Comparison of ENCODE assay signal across 9 cellular contexts in the genomic region with DNA sequence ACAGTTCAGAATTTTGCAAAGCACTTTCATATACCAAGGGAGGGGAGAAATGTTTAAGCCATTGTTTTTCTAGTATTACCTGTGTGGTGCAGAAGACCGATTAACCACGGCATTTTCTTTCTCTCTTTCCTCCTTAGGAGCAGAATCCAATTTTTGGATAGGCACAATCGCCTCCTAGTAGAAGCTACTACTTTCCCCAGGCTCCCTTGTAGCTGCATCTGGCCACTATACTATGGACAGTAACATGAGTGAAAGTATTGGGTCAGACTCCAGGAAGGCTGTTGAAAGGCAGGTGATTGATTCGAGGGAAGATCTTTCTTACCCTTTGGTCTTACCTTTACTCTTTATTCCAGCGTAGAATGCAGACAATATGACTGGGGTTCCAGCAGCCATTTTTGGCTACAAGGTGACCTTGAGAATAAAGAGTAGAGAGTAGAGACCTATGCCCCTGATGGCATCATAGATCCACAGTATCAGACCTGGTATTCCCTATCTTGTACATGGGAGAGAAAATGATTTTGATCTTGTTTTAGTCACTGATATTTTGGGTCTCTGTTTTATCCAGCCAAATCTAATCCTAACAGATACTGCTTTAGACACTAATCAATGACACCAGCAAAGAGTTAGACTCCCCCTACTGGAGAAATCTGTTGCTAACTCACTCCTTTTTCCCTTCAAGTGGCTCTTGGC.
DNase-seq lines count a peak whose midpoint lies in the region; ATAC-seq and TF ChIP-seq lines count a peak whose summit lies in the region.
"Had no signal": no experiment of that assay in that cellular context is flagged by ENCODE, and none has a peak within 500 bp of the region (broad histone marks: within the 10 kb centered on the region; RNA-seq: fewer than 3 reads in every experiment).

No MANE protein-coding gene starts in this region.

- no peaks in the 10 kb centered on the region for H3K79me2 ChIP-seq in SK-N-SH (ENCODE audit: insufficient read depth)

- H3K9ac ChIP-seq in SK-N-SH: no peak overlapping the region

- 65% methylated on average over 5 of the region's 5 CpGs for WGBS in SK-N-SH (ENCODE audit: low lambda C conversion rate)

- no peaks in the 10 kb centered on the region for H4K20me1 ChIP-seq in SK-N-SH (ENCODE audit: insufficient read depth)

- H3K27ac Mint-ChIP-seq in CD8-positive, alpha-beta memory T cell: peak overlapping the region in 5 of 8 donors; percentile 35 to 79 (median 60)
- H3K27ac Mint-ChIP-seq: T-helper 1 cell treated with Interleukin-12 subunit alpha and Interleukin-12 subunit beta and Interleukin-4 antibody, amounts not matched to agents 30 μg/mL and 1 μg/mL, for 36 hours had no signal

- POLR2A ChIA-PET in CD8-positive, alpha-beta memory T cell (lab: Charles Lee): interaction anchor here (0.6 kb wide), 1 partner anchor 107 kb away, joined by 8 read pairs; a partner anchor contains a TSS
- POLR2A ChIA-PET in SK-N-SH (lab: Yijun Ruan, JAX): no interaction called here

- peaks cover 14 to 20% (median 17%) of the 10 kb centered on the region in 3 donors for H3K4me1 Mint-ChIP-seq in CD8-positive, alpha-beta memory T cell

- H3K4me3 Mint-ChIP-seq in CD8-positive, alpha-beta memory T cell: no peak overlapping the region
- H3K4me3 Mint-ChIP-seq: T-helper 1 cell treated with Interleukin-12 subunit alpha and Interleukin-12 subunit beta and Interleukin-4 antibody, amounts not matched to agents 30 μg/mL and 1 μg/mL, for 36 hours had no signal

- H3K9me3 ChIP-seq in CD8-positive, alpha-beta memory T cell (ENCODE audit: low read length): no peaks in the 10 kb centered on the region
- H3K9me3 ChIP-seq in SK-N-SH: no peaks in the 10 kb centered on the region

- no peaks in the 10 kb centered on the region for H3K36me3 Mint-ChIP-seq in CD8-positive, alpha-beta memory T cell

- no peak overlapping the region for H3K4me2 ChIP-seq in SK-N-SH

- no peak overlapping the region for H2AFZ ChIP-seq in SK-N-SH (ENCODE audit: low read depth)

- peak; percentile 72 for TF ChIP-seq CTCF in LNCAP (IDR thresholded peaks at IDR 0.05)
- peak; percentile 74 for TF ChIP-seq CTCF in SK-N-SH (IDR thresholded peaks at IDR 0.05)

- no peaks in the 10 kb centered on the region for H3F3A ChIP-seq in SK-N-SH (replicated peaks; ENCODE audit: insufficient read depth)

- DNase-seq in CD8-positive, alpha-beta memory T cell: peak in 2 of 5 donors; percentile 57 to 65
- DNase-seq in SK-N-SH (peak; percentile 39), fibroblast of the conjunctiva (ENCODE audit: low read depth) (peak; percentile 40), putamen (ENCODE audit: low spot score) (peak; percentile 25), 8988T (no peak)
- DNase-seq in activated effector memory CD4-positive, alpha-beta T cell treated with Interleukin-2 at 50 U/mL for 16 hours: no peak

- TF ChIP-seq RAD21 in SK-N-SH (IDR thresholded peaks at IDR 0.05; ENCODE audit: low read length): peak; percentile 72

- CTCF ChIA-PET in CD8-positive, alpha-beta memory T cell (lab: Charles Lee): interaction anchor here (1.0 to 4.2 kb wide), 7 partner anchors 10 to 162 kb away, joined by 3 to 26 read pairs (median 6); no protein-coding TSS in a partner anchor
- CTCF ChIA-PET in SK-N-SH (lab: Yijun Ruan, JAX): interaction anchor here (0.8 to 3.0 kb wide), 11 partner anchors 10 to 129 kb away, joined by 3 to 16 read pairs (median 4); no protein-coding TSS in a partner anchor

- H3K9me2 ChIP-seq in SK-N-SH: no peaks in the 10 kb centered on the region

- H3K9me3 Mint-ChIP-seq in CD8-positive, alpha-beta memory T cell: no peaks in the 10 kb centered on the region
- H3K9me3 Mint-ChIP-seq: T-helper 1 cell treated with Interleukin-12 subunit alpha and Interleukin-12 subunit beta and Interleukin-4 antibody, amounts not matched to agents 30 μg/mL and 1 μg/mL, for 36 hours had no signal

- peaks cover 0 to 1% of the 10 kb centered on the region in 2 donors for H3K27me3 Mint-ChIP-seq in CD8-positive, alpha-beta memory T cell

- peak; percentile 48 for ATAC-seq in GM18520 (IDR thresholded peaks at IDR 0.05; ENCODE audit: unreplicated experiment)

- no peak overlapping the region for H3K4me3 ChIP-seq in CD8-positive, alpha-beta memory T cell (ENCODE audit: low read length)
- H3K4me3 ChIP-seq in SK-N-SH (ENCODE audit: low read depth in 2 of 2, low read length in 1 of 2): peak overlapping the region in 1 of 2 experiments; percentile 13; a peak in 1 of 4 replicates

- H3K4me1 ChIP-seq in CD8-positive, alpha-beta memory T cell (ENCODE audit: insufficient read depth, low read length): peaks cover 3% of the 10 kb centered on the region
- H3K4me1 ChIP-seq in SK-N-SH (ENCODE audit: control insufficient read depth in 1 of 2, insufficient read depth in 2 of 2, low read depth in 1 of 2, low read length in 1 of 2): no peaks in the 10 kb centered on the region

- H3K27ac ChIP-seq in CD8-positive, alpha-beta memory T cell (ENCODE audit: low read depth, low read length): no peak overlapping the region
- no peak overlapping the region for H3K27ac ChIP-seq in SK-N-SH (ENCODE audit: low read depth in 2 of 2, low read length in 1 of 2)

- no peak for TF ChIP-seq EP300 in SK-N-SH (IDR thresholded peaks at IDR 0.05; ENCODE audit: borderline replicate concordance in 1 of 2, low read depth in 1 of 2, low read length in 1 of 2)

- no peaks in the 10 kb centered on the region for H3K36me3 ChIP-seq in CD8-positive, alpha-beta memory T cell (ENCODE audit: insufficient read depth, low read length)
- H3K36me3 ChIP-seq in SK-N-SH (replicated peaks in 1 of 2; ENCODE audit: control insufficient read depth in 1 of 2, insufficient read depth in 2 of 2, low read length in 1 of 2): no peaks in the 10 kb centered on the region

- no peaks in the 10 kb centered on the region for H3K27me3 ChIP-seq in CD8-positive, alpha-beta memory T cell (ENCODE audit: insufficient read depth, low read length, poor library complexity, severe bottlenecking)
- H3K27me3 ChIP-seq in SK-N-SH (ENCODE audit: insufficient read depth): no peaks in the 10 kb centered on the region

TF ChIP-seq in SK-N-SH, 30 proteins besides CTCF, POLR2A, EP300 and RAD21:
- TF ChIP-seq GABPA (IDR thresholded peaks at IDR 0.05; ENCODE audit: low read depth): no peak
- no peak for TF ChIP-seq CHD2 (IDR thresholded peaks at IDR 0.05; ENCODE audit: low read length, partially characterized antibody)
- peak; percentile 24; the same call in 1 of the 2 replicates for TF ChIP-seq SMC3 (IDR thresholded peaks at IDR 0.05; ENCODE audit: low read depth, low read length)
- no peak for TF ChIP-seq RCOR1 (IDR thresholded peaks at IDR 0.05; ENCODE audit: low read length)
TF ChIP-seq in SK-N-SH: peak in this region for 1.

Comparison
In these comparisons a context has a peak if more than half of its experiments do, and no peak if none do; other contexts are left out.
1. DNase-seq: peak in SK-N-SH (single experiment), fibroblast of the conjunctiva (single experiment) and putamen (single experiment); none in activated effector memory CD4-positive, alpha-beta T cell treated with Interleukin-2 at 50 U/mL for 16 hours (single experiment) and 8988T (single experiment).